Comparison of ENCODE assay signal across 14 cellular contexts in genomic region chr15:88802991-88803240, GRCh38. TPM values are rescaled to one million over a fixed set of nuclear protein-coding genes. Genes with fewer than 3 reads are reported as not detected.
DNase-seq lines count a peak whose midpoint lies in the region; ATAC-seq and TF ChIP-seq lines count a peak whose summit lies in the region.
"Had no signal": no experiment of that assay in that cellular context is flagged by ENCODE, and none has a peak within 500 bp of the region (broad histone marks: within the 10 kb centered on the region; RNA-seq: fewer than 3 reads in every experiment).

No MANE protein-coding gene starts in this region.

- POLR2A ChIA-PET in HEK293 (lab: Yijun Ruan, JAX), result no interaction called here

- no peak overlapping the region for H3K27ac Mint-ChIP-seq in stimulated activated memory B cell treated with anti-CD40 and anti-IgM and Interleukin-4, amounts not matched to agents 10 μg/mL and 1 μg/mL and 100 μg/mL, for 72 hours

- H3K9me3 ChIP-seq in HEK293 (ENCODE audit: control insufficient read depth, insufficient read depth, low read depth, low read length) (no peaks in the 10 kb centered on the region), ascending aorta (no peaks in the 10 kb centered on the region)
- H3K9me3 ChIP-seq: ovary had no signal

- peak overlapping the region; percentile 9; the same call in 1 of the 2 replicates for H3K27ac ChIP-seq in HEK293 (ENCODE audit: extremely low read depth, low read depth, low read length)
- H3K27ac ChIP-seq in ascending aorta, result peak overlapping the region; percentile 58 to 68
- H3K27ac ChIP-seq: ovary had no signal

- H3K9me3 Mint-ChIP-seq in stimulated activated memory B cell treated with anti-CD40 and anti-IgM and Interleukin-4, amounts not matched to agents 10 μg/mL and 1 μg/mL and 100 μg/mL, for 72 hours, result no peaks in the 10 kb centered on the region

- DNase-seq in ascending aorta (ENCODE audit: low spot score in 2 of 2), result no peak
- peak; percentile 31 for DNase-seq in left kidney (ENCODE audit: low read depth, low spot score)
- DNase-seq in NCI-H345 treated with DMSO at 0.1 percent for 48 hours (lab: John Stamatoyannopoulos, UW; ENCODE audit: unreplicated experiment), result no peak
- no peak for DNase-seq in amniotic stem cell (lab: John Stamatoyannopoulos, UW)
- DNase-seq: HCEC 1CT; NCI-H187; ovary; stimulated activated CD4-positive, alpha-beta T cell treated with anti-CD3 and anti-CD28 coated beads, Interleukin-1b, Interleukin-23, amount 100 ng/mL, for 48 hours; stimulated activated naive CD4-positive, alpha-beta T cell treated with Interleukin-2 at 50 U/mL for 16 hours had no signal

- H3K4me3 ChIP-seq in HEK293 (ENCODE audit: low read depth, low read length), result peak overlapping the region; percentile 40
- peak overlapping the region; percentile 60 to 87 for H3K4me3 ChIP-seq in ascending aorta
- H3K4me3 ChIP-seq: K562, ovary had no signal

- intact Hi-C loops in ascending aorta (cut with DNase I), result loop anchor here (5.0 kb wide), 1 partner anchor 96 kb away; no protein-coding TSS in a partner anchor

- no peaks in the 10 kb centered on the region for H3K36me3 ChIP-seq in HEK293 (ENCODE audit: control insufficient read depth in 2 of 2, insufficient read depth in 1 of 2, low read length in 2 of 2)
- no peaks in the 10 kb centered on the region for H3K36me3 ChIP-seq in ascending aorta
- H3K36me3 ChIP-seq: ovary had no signal

- CTCF ChIA-PET in HEK293 (lab: Yijun Ruan, JAX), result interaction anchor here (0.5 to 1.6 kb wide), 6 partner anchors 13 to 352 kb away, joined by 3 to 5 read pairs (median 3); no protein-coding TSS in a partner anchor

- H3K4me3 Mint-ChIP-seq in stimulated activated memory B cell treated with anti-CD40 and anti-IgM and Interleukin-4, amounts not matched to agents 10 μg/mL and 1 μg/mL and 100 μg/mL, for 72 hours, result peak overlapping the region; percentile 55

- no peaks in the 10 kb centered on the region for H3K27me3 ChIP-seq in ascending aorta
- H3K27me3 ChIP-seq: ovary had no signal

- H3K36me3 Mint-ChIP-seq in stimulated activated memory B cell treated with anti-CD40 and anti-IgM and Interleukin-4, amounts not matched to agents 10 μg/mL and 1 μg/mL and 100 μg/mL, for 72 hours, result no peaks in the 10 kb centered on the region

- peak; percentile 37 for ATAC-seq in stimulated activated memory B cell treated with anti-CD40 and anti-IgM and Interleukin-4, amounts not matched to agents 10 μg/mL and 1 μg/mL and 100 μg/mL, for 72 hours
- no peak for ATAC-seq in GM18511 (IDR thresholded peaks at IDR 0.05; ENCODE audit: unreplicated experiment)
- ATAC-seq: activated CD4-positive, CD25-positive, alpha-beta regulatory T cell treated with anti-CD3 and anti-CD28 coated beads, Interleukin-2, amount 50 U/mL, for 24 hours; K562 had no signal

- H3K4me1 Mint-ChIP-seq in stimulated activated memory B cell treated with anti-CD40 and anti-IgM and Interleukin-4, amounts not matched to agents 10 μg/mL and 1 μg/mL and 100 μg/mL, for 72 hours, result peaks cover 13% of the 10 kb centered on the region

- H3K4me1 ChIP-seq in HEK293 (ENCODE audit: control insufficient read depth, insufficient read depth, low read length), result peaks cover 3% of the 10 kb centered on the region; the same call in 1 of the 2 replicates
- peaks cover 3 to 6% of the 10 kb centered on the region in 2 donors for H3K4me1 ChIP-seq in ascending aorta

- TF ChIP-seq CTCF in HEK293 (tag by site-specific recombination; IDR thresholded peaks at IDR 0.05) (no peak), ascending aorta (IDR thresholded peaks at IDR 0.05) (no peak)

- H3K27me3 Mint-ChIP-seq in stimulated activated memory B cell treated with anti-CD40 and anti-IgM and Interleukin-4, amounts not matched to agents 10 μg/mL and 1 μg/mL and 100 μg/mL, for 72 hours, result peaks cover 91% of the 10 kb centered on the region

TF ChIP-seq in HEK293, 187 proteins besides CTCF, POLR2A, EP300 and RAD21 (continues in another document):
- TF ChIP-seq REST (tag by site-specific recombination; IDR thresholded peaks at IDR 0.05), result no peak
- TF ChIP-seq ZFP37 (tag by site-specific recombination; IDR thresholded peaks at IDR 0.05), result no peak
- no peak for TF ChIP-seq ZNF416 (tag by site-specific recombination; IDR thresholded peaks at IDR 0.05)
- TF ChIP-seq ZNF514 (tag by site-specific recombination; IDR thresholded peaks at IDR 0.05), result no peak
- no peak for TF ChIP-seq ZBTB44 (tag by site-specific recombination; IDR thresholded peaks at IDR 0.05)
- peak; percentile 28; the same call in 1 of the 2 replicates for TF ChIP-seq ZBTB8A (tag by site-specific recombination; IDR thresholded peaks at IDR 0.05)
- TF ChIP-seq ELK4 (IDR thresholded peaks at IDR 0.05; ENCODE audit: borderline replicate concordance, low read depth, low read length), result no peak
- TF ChIP-seq ZNF350 (tag by site-specific recombination; IDR thresholded peaks at IDR 0.05), result no peak
- TF ChIP-seq MEIS1 (CRISPR knock-in tag; IDR thresholded peaks at IDR 0.05; ENCODE audit: borderline replicate concordance), result no peak
- TF ChIP-seq ZNF184 (tag by site-specific recombination; IDR thresholded peaks at IDR 0.05), result no peak
- TF ChIP-seq GLI4 (tag by site-specific recombination; IDR thresholded peaks at IDR 0.05), result no peak
- peak; percentile 57; the same call in 1 of the 2 replicates for TF ChIP-seq ZIC2 (tag by site-specific recombination; IDR thresholded peaks at IDR 0.05)
- TF ChIP-seq ZNF645 (tag by site-specific recombination; IDR thresholded peaks at IDR 0.05), result no peak
- TF ChIP-seq ZNF501 (tag by site-specific recombination; IDR thresholded peaks at IDR 0.05), result no peak
- no peak for TF ChIP-seq ZNF677 (tag by site-specific recombination; IDR thresholded peaks at IDR 0.05)
- TF ChIP-seq ZNF302 (tag by site-specific recombination; IDR thresholded peaks at IDR 0.05; ENCODE audit: low read depth), result no peak
- peak; percentile 80 for TF ChIP-seq ZBTB20 (tag by site-specific recombination; IDR thresholded peaks at IDR 0.05)
- no peak for TF ChIP-seq ZNF37A (tag by site-specific recombination; IDR thresholded peaks at IDR 0.05)

RNA-seq across cellular contexts. Expression of gene ACAN, which starts 0.3 kb away (rescaled TPM):
- 113 TPM for total RNA-seq in ascending aorta
- total RNA-seq: K562 had no signal
